8 cellular contexts compared by ENCODE assay signal in the genomic region with DNA sequence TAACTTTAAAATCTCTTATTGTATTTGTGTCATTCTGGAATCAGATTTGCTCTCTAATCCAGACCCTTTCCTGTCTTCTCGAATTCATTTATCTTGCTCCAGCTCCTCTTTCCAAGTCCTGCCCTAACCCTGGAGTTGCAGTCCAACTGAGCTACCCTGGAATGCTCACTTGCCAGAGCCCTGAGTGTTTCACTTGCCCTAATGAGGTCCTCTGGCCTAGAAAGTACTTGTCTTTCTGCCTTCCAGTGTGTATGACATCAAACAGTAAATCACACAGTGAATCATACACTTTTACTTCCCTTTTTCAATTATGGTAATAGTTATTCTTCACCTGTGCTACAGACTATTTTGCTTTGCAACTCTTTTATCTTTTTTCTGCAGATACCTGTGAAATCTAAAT.
DNase-seq lines count a peak whose midpoint lies in the region; ATAC-seq and TF ChIP-seq lines count a peak whose summit lies in the region.

No MANE protein-coding gene starts in this region.

- in situ Hi-C loops in gastrocnemius medialis (cut with MboI; ENCODE audit: low sequenced_read_pairs in 4 of 4), result no loop called here

- no peaks in the 10 kb centered on the region for H3K36me3 ChIP-seq in right atrium auricular region
- no peaks in the 10 kb centered on the region for H3K36me3 ChIP-seq in gastrocnemius medialis

- H3K27me3 ChIP-seq in right atrium auricular region (no peaks in the 10 kb centered on the region), foreskin keratinocyte (no peaks in the 10 kb centered on the region), gastrocnemius medialis (no peaks in the 10 kb centered on the region)

- no peaks in the 10 kb centered on the region for H3K9me3 ChIP-seq in right atrium auricular region
- no peaks in the 10 kb centered on the region for H3K9me3 ChIP-seq in gastrocnemius medialis

- no peak for TF ChIP-seq POLR2A in gastrocnemius medialis (IDR thresholded peaks at IDR 0.05)

- ATAC-seq in Right ventricle myocardium inferior (peak; percentile 76), HG02884 (IDR thresholded peaks at IDR 0.05; ENCODE audit: unreplicated experiment) (peak; percentile 97), foreskin keratinocyte (peak; percentile 88), gastrocnemius medialis (no peak)

- intact Hi-C loops in Right ventricle myocardium inferior (cut with DNase I), result no loop called here
- intact Hi-C loops in gastrocnemius medialis (cut with DNase I; ENCODE audit: low total_unique reads), result no loop called here

- peak overlapping the region in 1 of 2 donors; percentile 12 for H3K27ac ChIP-seq in right atrium auricular region
- no peak overlapping the region for H3K27ac ChIP-seq in foreskin keratinocyte
- H3K27ac ChIP-seq in gastrocnemius medialis, result no peak overlapping the region

- TF ChIP-seq CTCF in right atrium auricular region (IDR thresholded peaks at IDR 0.05) (no peak), foreskin keratinocyte (conservative IDR thresholded peaks at IDR 0.05) (no peak), gastrocnemius medialis (IDR thresholded peaks at IDR 0.05 in 4 of 5, conservative IDR thresholded peaks at IDR 0.05 in 1 of 5) (no peak)

- H3K4me3 ChIP-seq in right atrium auricular region (no peak overlapping the region), gastrocnemius medialis (no peak overlapping the region)

- DNase-seq in Right ventricle myocardium inferior (ENCODE audit: missing footprints) (no peak), right atrium auricular region (ENCODE audit: low spot score) (no peak), OCI-M1 (lab: John Stamatoyannopoulos, UW) (peak; percentile 84), foreskin keratinocyte (peak in 1 of 2 donors; percentile 77), NCI-H526 treated with DMSO at 0.1 percent for 48 hours (lab: John Stamatoyannopoulos, UW) (no peak), gastrocnemius medialis (no peak)
- no peak for DNase-seq in stimulated activated CD4-positive, alpha-beta T cell treated with anti-CD3 and anti-CD28 coated beads, Interleukin-1b, Interleukin-23, amount 100 ng/mL, for 48 hours

- H3K4me1 ChIP-seq in right atrium auricular region, result peaks cover 0 to 26% of the 10 kb centered on the region in 2 donors
- peaks cover 28% of the 10 kb centered on the region for H3K4me1 ChIP-seq in foreskin keratinocyte
- peaks cover 7 to 24% of the 10 kb centered on the region in 2 donors for H3K4me1 ChIP-seq in gastrocnemius medialis

Comparison
In these comparisons a context has a peak if more than half of its experiments do, and no peak if none do; other contexts are left out.
1. ATAC-seq: peak in Right ventricle myocardium inferior (single experiment), HG02884 (single experiment) and foreskin keratinocyte (single experiment); none in gastrocnemius medialis (0 of 2).